20 cellular contexts compared by ENCODE assay signal in the genomic region with DNA sequence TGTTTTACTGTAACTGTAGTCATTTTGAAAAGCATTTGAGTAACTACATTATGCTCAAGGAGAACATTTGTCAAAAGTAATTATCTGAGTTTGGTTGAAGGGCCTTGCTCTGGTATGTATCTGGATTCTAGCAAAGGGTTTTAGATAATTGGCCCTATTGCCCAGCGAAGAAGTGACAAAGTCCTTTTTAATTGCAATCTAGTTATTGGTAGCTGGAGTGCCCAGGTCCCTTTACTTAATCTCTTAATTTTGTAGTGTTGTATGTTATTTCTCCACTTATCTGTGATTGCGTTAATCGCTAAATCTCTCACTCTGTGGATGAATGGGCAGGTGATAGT. TPM values are rescaled to one million over a fixed set of nuclear protein-coding genes. Genes with fewer than 3 reads are reported as not detected.
DNase-seq lines count a peak whose midpoint lies in the region; ATAC-seq and TF ChIP-seq lines count a peak whose summit lies in the region.
"Had no signal": no experiment of that assay in that cellular context is flagged by ENCODE, and none has a peak within 500 bp of the region (broad histone marks: within the 10 kb centered on the region; RNA-seq: fewer than 3 reads in every experiment).

No MANE protein-coding gene starts in this region.

- H3K27ac ChIP-seq in heart right ventricle = peak overlapping the region in 9 of 10 donors; percentile 41 to 95 (median 82)
- H3K27ac ChIP-seq in endodermal cell (ENCODE audit: low read depth, low read length) = peak overlapping the region; percentile 97
- H3K27ac ChIP-seq in vagina = peak overlapping the region; percentile 80
- H3K27ac ChIP-seq: SJCRH30 had no signal

- WGBS in heart right ventricle, 2 donors = 50 to 58% methylated on average over 3 of the region's 3 CpGs
- 64 to 82% methylated on average over 2 to 3 of the region's 3 CpGs for WGBS in endodermal cell (ENCODE audit: insufficient coverage in 1 of 2, insufficient read length in 1 of 2), 2 experiments

- H3K27me3 ChIP-seq in heart right ventricle (peaks cover 0 to 36% (median 0%) of the 10 kb centered on the region in 7 donors), endodermal cell (ENCODE audit: control insufficient read depth, insufficient read depth, low read length, poor library complexity, severe bottlenecking) (peaks cover 66% of the 10 kb centered on the region), neuron (ENCODE audit: insufficient read depth, low read length) (no peaks in the 10 kb centered on the region), vagina (no peaks in the 10 kb centered on the region)
- H3K27me3 ChIP-seq: body of pancreas had no signal

- H3K9ac ChIP-seq in endodermal cell (ENCODE audit: extremely low read depth, low read length, poor library complexity, severe bottlenecking) = no peak overlapping the region

- H3K4me1 ChIP-seq in heart right ventricle (peaks cover 0 to 26% (median 10%) of the 10 kb centered on the region in 9 donors), endodermal cell (ENCODE audit: control insufficient read depth, insufficient read depth, low read length) (no peaks in the 10 kb centered on the region), neuron (ENCODE audit: insufficient read depth, low read length) (peaks cover 35% of the 10 kb centered on the region), vagina (peaks cover 6% of the 10 kb centered on the region)
- H3K4me1 ChIP-seq: SJCRH30 had no signal

- no peaks in the 10 kb centered on the region for H3K9me3 ChIP-seq in heart right ventricle
- H3K9me3 ChIP-seq in endodermal cell (ENCODE audit: control insufficient read depth, low read length) = no peaks in the 10 kb centered on the region
- H3K9me3 ChIP-seq in neuron (ENCODE audit: low read length) = no peaks in the 10 kb centered on the region
- H3K9me3 ChIP-seq in vagina = no peaks in the 10 kb centered on the region
- H3K9me3 ChIP-seq: body of pancreas, gastroesophageal sphincter, SJCRH30, spleen had no signal

- intact Hi-C loops in heart right ventricle (cut with DNase I) = loop anchor here in 2 of 10 donors (5.0 to 10.0 kb wide), 2 partner anchors 135 to 137 kb away; no protein-coding TSS in a partner anchor
- intact Hi-C loops in left cardiac atrium (cut with DNase I) = no loop called here
- intact Hi-C loops in vagina (cut with DNase I) = no loop called here

- no peak overlapping the region for H3K4me3 Mint-ChIP-seq in endodermal cell
- H3K4me3 Mint-ChIP-seq: activated T-helper 1 cell treated with anti-CD3 and anti-CD28 coated beads, Interleukin-12 subunit alpha, Interleukin-12 subunit beta, Interleukin-2, Interleukin-4 antibody, amounts not matched to agents 30 ng/mL and 10 ng/mL and 1 ng/mL, durations not matched to agents 14 hours and 24 hours and 36 hours; effector memory CD8-positive, alpha-beta T cell; nephron; type B pancreatic cell had no signal

- H3K4me3 ChIP-seq in heart right ventricle = peak overlapping the region in 9 of 10 donors; percentile 50 to 78 (median 61)
- H3K4me3 ChIP-seq in endodermal cell (ENCODE audit: low read length) = peak overlapping the region; percentile 83
- H3K4me3 ChIP-seq in neuron (ENCODE audit: low read length) = peak overlapping the region; percentile 51
- peak overlapping the region; percentile 84 to 93 for H3K4me3 ChIP-seq in vagina
- H3K4me3 ChIP-seq: SJCRH30 had no signal

- H3K36me3 Mint-ChIP-seq in endodermal cell (ENCODE audit: low read depth) = no peaks in the 10 kb centered on the region

- H3K4me1 Mint-ChIP-seq in endodermal cell = peaks cover 7% of the 10 kb centered on the region

- no peak for TF ChIP-seq CTCF in heart right ventricle (IDR thresholded peaks at IDR 0.05)
- no peak for TF ChIP-seq CTCF in endodermal cell (conservative IDR thresholded peaks at IDR 0.05)
- TF ChIP-seq CTCF in vagina (IDR thresholded peaks at IDR 0.05) = no peak

- TF ChIP-seq POLR2A in vagina (IDR thresholded peaks at IDR 0.05) = no peak

- H3K36me3 ChIP-seq in heart right ventricle = no peaks in the 10 kb centered on the region
- H3K36me3 ChIP-seq in endodermal cell (ENCODE audit: control insufficient read depth, insufficient read depth, low read length) = no peaks in the 10 kb centered on the region
- no peaks in the 10 kb centered on the region for H3K36me3 ChIP-seq in neuron (ENCODE audit: insufficient read depth, low read length)
- no peaks in the 10 kb centered on the region for H3K36me3 ChIP-seq in vagina
- H3K36me3 ChIP-seq: gastroesophageal sphincter, SJCRH30, spleen had no signal

- peaks cover 56% of the 10 kb centered on the region for H3K27me3 Mint-ChIP-seq in endodermal cell (ENCODE audit: insufficient read depth)
- H3K27me3 Mint-ChIP-seq: type B pancreatic cell had no signal

- no peaks in the 10 kb centered on the region for H3K9me3 Mint-ChIP-seq in endodermal cell
- H3K9me3 Mint-ChIP-seq: activated T-helper 1 cell treated with anti-CD3 and anti-CD28 coated beads, Interleukin-12 subunit alpha, Interleukin-12 subunit beta, Interleukin-2, Interleukin-4 antibody, amounts not matched to agents 30 ng/mL and 10 ng/mL and 1 ng/mL, durations not matched to agents 14 hours and 24 hours and 36 hours; nephron; type B pancreatic cell had no signal

- H3K27ac Mint-ChIP-seq in endodermal cell = no peak overlapping the region
- H3K27ac Mint-ChIP-seq: activated T-helper 1 cell treated with anti-CD3 and anti-CD28 coated beads, Interleukin-12 subunit alpha, Interleukin-12 subunit beta, Interleukin-2, Interleukin-4 antibody, amounts not matched to agents 30 ng/mL and 10 ng/mL and 1 ng/mL, durations not matched to agents 14 hours and 24 hours and 36 hours; effector memory CD8-positive, alpha-beta T cell; nephron; type B pancreatic cell had no signal

- ATAC-seq in heart right ventricle (no peak), left cardiac atrium (no peak), HG02588 (IDR thresholded peaks at IDR 0.05; ENCODE audit: unreplicated experiment) (no peak), HG03469 (IDR thresholded peaks at IDR 0.05; ENCODE audit: unreplicated experiment) (no peak)
- ATAC-seq: effector memory CD8-positive, alpha-beta T cell; HCT116 had no signal

- DNase-seq in heart right ventricle (no peak), left cardiac atrium (no peak), endodermal cell (no peak), vagina (ENCODE audit: extremely low spot score in 2 of 2) (no peak), cerebellum (ENCODE audit: low spot score) (no peak)
- DNase-seq: activated CD4-positive, alpha-beta T cell treated with anti-CD3 and anti-CD28 coated beads, Interleukin-2, amount 50 U/mL, for 4 hours; effector memory CD8-positive, alpha-beta T cell; kidney glomerular epithelial cell; SJCRH30; spleen had no signal

- H2AFZ ChIP-seq in neuron (ENCODE audit: low read depth, low read length) = no peak overlapping the region

RNA-seq across cellular contexts. Expression of a gene that starts 1.8 kb away (rescaled TPM):
- 1 to 10 TPM; 3.0 to 8.1 (median 4.5) TPM for total RNA-seq in heart right ventricle
- under 1 TPM; 0.12 to 0.88 TPM for polyA plus RNA-seq in heart right ventricle
- total RNA-seq in left cardiac atrium = 1 to 10 TPM; 4.5 to 4.7 TPM
- 1 to 10 TPM in 1 of 2 donors, under 1 TPM in 1; 0.71 to 1.1 TPM for total RNA-seq in endodermal cell
- 23.2 TPM for polyA plus RNA-seq in endodermal cell (2013, experiment 1 of 2)
- 22.7 TPM for polyA plus RNA-seq in endodermal cell (2013, experiment 2 of 2)
- 5.9 TPM for total RNA-seq in vagina
- total RNA-seq in cerebellum = 98.8 TPM
- total RNA-seq: activated T-helper 1 cell treated with anti-CD3 and anti-CD28 coated beads, Interleukin-12 subunit alpha, Interleukin-12 subunit beta, Interleukin-2, Interleukin-4 antibody, amounts not matched to agents 30 ng/mL and 10 ng/mL and 1 ng/mL, durations not matched to agents 14 hours and 24 hours and 36 hours; HT-29; SJCRH30 had no signal

Comparison
In these comparisons a context has a peak if more than half of its experiments do, and no peak if none do; other contexts are left out.
1. RNA of a gene that starts 1.8 kb away (total RNA-seq): 98.8 TPM in cerebellum (single experiment); 5.9 TPM in vagina (single experiment), 4.5 to 4.7 TPM in left cardiac atrium, 3.0 to 8.1 TPM in heart right ventricle and 0.71 to 1.1 TPM in endodermal cell; every median in the first group is over 10 times any median in the second.
2. Peak in every context shown above with its lines, with median percentiles within 50 percentile points of each other: H3K27ac ChIP-seq and H3K4me3 ChIP-seq.